In genomic region chr17:57151798-57152197, GRCh38 we compare ENCODE assay signal across 26 cellular contexts.
DNase-seq lines count a peak whose midpoint lies in the region; ATAC-seq, FAIRE-seq and TF ChIP-seq lines count a peak whose summit lies in the region.
"Had no signal": no experiment of that assay in that cellular context is flagged by ENCODE, and none has a peak within 500 bp of the region (broad histone marks: within the 10 kb centered on the region; RNA-seq: fewer than 3 reads in every experiment).

No MANE protein-coding gene starts in this region.

- peaks cover 3 to 74% of the 10 kb centered on the region in 2 experiments; a peak in 3 of 5 replicates for H3K27me3 ChIP-seq in HepG2 (ENCODE audit: control insufficient read depth in 1 of 2, insufficient read depth in 2 of 2, low read length in 2 of 2)
- H3K27me3 ChIP-seq in right lobe of liver = no peaks in the 10 kb centered on the region
- H3K27me3 ChIP-seq in H1 (replicated peaks in 1 of 4; ENCODE audit: control insufficient read depth in 3 of 4, extremely low read depth in 1 of 4, insufficient read depth in 3 of 4, low read length in 3 of 4) = no peaks in the 10 kb centered on the region
- H3K27me3 ChIP-seq in BE2C = no peaks in the 10 kb centered on the region
- H3K27me3 ChIP-seq: BLaER1 had no signal

- no peak overlapping the region for H3K56ac ChIP-seq in H1 (replicated peaks; ENCODE audit: insufficient read length, low read depth, low read length)

- FAIRE-seq in HepG2 (lab: Jason Lieb, UNC) (no peak), H1 (lab: Jason Lieb, UNC) (no peak)
- FAIRE-seq: A549, G401.6, GM12891, GM19239 had no signal

- H3K4me3 ChIP-seq in HepG2 (replicated peaks in 1 of 3; ENCODE audit: insufficient read depth in 1 of 3, low read depth in 2 of 3, low read length in 3 of 3) (no peak overlapping the region), right lobe of liver (no peak overlapping the region), HEK293 (ENCODE audit: low read depth, low read length) (no peak overlapping the region), H1 (ENCODE audit: extremely low read depth in 1 of 4, insufficient read depth in 2 of 4, low read depth in 3 of 4, low read length in 4 of 4) (no peak overlapping the region), BE2C (ENCODE audit: low read depth, low read length) (no peak overlapping the region)
- H3K4me3 ChIP-seq: A549, BLaER1 had no signal

- H3K9ac ChIP-seq in HepG2 (ENCODE audit: insufficient read depth, low read depth, low read length) = no peak overlapping the region
- H3K9ac ChIP-seq in H1 (replicated peaks in 1 of 4; ENCODE audit: extremely low read depth in 1 of 4, low read depth in 3 of 4, low read length in 3 of 4) = no peak overlapping the region
- H3K9ac ChIP-seq: BLaER1 had no signal

- TF ChIP-seq CTCF in HepG2 (CRISPR knock-in tag; IDR thresholded peaks at IDR 0.05) (no peak), right lobe of liver (IDR thresholded peaks at IDR 0.05) (no peak), HEK293 (tag by site-specific recombination; IDR thresholded peaks at IDR 0.05) (no peak), H1 (IDR thresholded peaks at IDR 0.05; ENCODE audit: control extremely low read depth in 1 of 3, insufficient read depth in 1 of 3, low read depth in 1 of 3, low read length in 3 of 3) (no peak), type B pancreatic cell (conservative IDR thresholded peaks at IDR 0.05) (no peak), BE2C (IDR thresholded peaks at IDR 0.05; ENCODE audit: low read depth, low read length) (no peak)

- no TSS peak for BruUV-seq in HepG2 (replicated peaks; lab: Mats Ljungman, UMichigan)

- H3K79me2 ChIP-seq in HepG2 (ENCODE audit: insufficient read depth, low read length) (no peaks in the 10 kb centered on the region), H1 (ENCODE audit: control insufficient read depth in 1 of 2, insufficient read depth in 2 of 2, low read length in 2 of 2) (no peaks in the 10 kb centered on the region)

- no peak overlapping the region for H2AK5ac ChIP-seq in H1 (ENCODE audit: low read depth, low read length)

- H3K18ac ChIP-seq in H1 (ENCODE audit: extremely low read depth, low read length) = no peak overlapping the region

- H2BK5ac ChIP-seq in H1 (ENCODE audit: low read depth, low read length) = no peak overlapping the region

- H2AFZ ChIP-seq in HepG2 (ENCODE audit: low read length) = no peak overlapping the region
- no peak overlapping the region for H2AFZ ChIP-seq in H1 (ENCODE audit: low read length)

- no peak overlapping the region for H3K4ac ChIP-seq in H1 (replicated peaks; ENCODE audit: insufficient read length, low read depth, low read length)

- TF ChIP-seq RAD21 in HepG2 (CRISPR knock-in tag; IDR thresholded peaks at IDR 0.05) = no peak
- no peak for TF ChIP-seq RAD21 in H1 (IDR thresholded peaks at IDR 0.05 in 1 of 2, conservative IDR thresholded peaks at IDR 0.05 in 1 of 2; ENCODE audit: low read depth in 2 of 2, low read length in 2 of 2)

- H4K20me1 ChIP-seq in HepG2 (ENCODE audit: insufficient read depth, low read length) (no peaks in the 10 kb centered on the region), H1 (replicated peaks in 1 of 2; ENCODE audit: control insufficient read depth in 1 of 2, insufficient read depth in 2 of 2, low read length in 2 of 2) (no peaks in the 10 kb centered on the region)
- H4K20me1 ChIP-seq: BLaER1 had no signal

- no peak for ATAC-seq in HepG2
- ATAC-seq in right lobe of liver = no peak
- no peak for ATAC-seq in HG03280 (IDR thresholded peaks at IDR 0.05; ENCODE audit: unreplicated experiment)
- ATAC-seq: A549 had no signal

- intact Hi-C loops in HepG2 (cut with micrococcal nuclease; ENCODE audit: unreplicated experiment) = no loop called here
- intact Hi-C loops in right lobe of liver (cut with DNase I) = no loop called here

- TF ChIP-seq POLR2A in HepG2 (IDR thresholded peaks at IDR 0.05; ENCODE audit: insufficient read depth in 1 of 2, low read depth in 2 of 2, low read length in 2 of 2) (no peak), right lobe of liver (IDR thresholded peaks at IDR 0.05) (no peak), H1 (IDR thresholded peaks at IDR 0.05; ENCODE audit: control extremely low read depth in 1 of 2, low read depth in 2 of 2, low read length in 2 of 2) (no peak)

- H2BK20ac ChIP-seq in H1 (ENCODE audit: low read length) = no peak overlapping the region

- H4K5ac ChIP-seq in H1 (ENCODE audit: insufficient read length, low read depth, low read length) = no peak overlapping the region

- H3K23me2 ChIP-seq in H1 (ENCODE audit: low read depth, low read length) = no peaks in the 10 kb centered on the region

- in situ Hi-C loops in HepG2 (cut with HindIII; ENCODE audit: extremely low pct_ligation_motif_present, low pct_unique_long_range_greater_than_20kb) = no loop called here

- no peaks in the 10 kb centered on the region for H3K4me1 Mint-ChIP-seq in type B pancreatic cell (ENCODE audit: unreplicated experiment)
- H3K4me1 Mint-ChIP-seq: B cell; CD4-positive, alpha-beta memory T cell; CD4-positive, CD25-positive, alpha-beta regulatory T cell; CD8-positive, alpha-beta memory T cell had no signal

- TF ChIP-seq EP300 in HepG2 (IDR thresholded peaks at IDR 0.05; ENCODE audit: low read depth in 2 of 2, low read length in 2 of 2) = no peak
- no peak for TF ChIP-seq EP300 in HepG2 (CRISPR knock-in tag; IDR thresholded peaks at IDR 0.05; ENCODE audit: borderline replicate concordance)
- TF ChIP-seq EP300 in H1 (IDR thresholded peaks at IDR 0.05; ENCODE audit: borderline replicate concordance in 1 of 2, low read depth in 2 of 2, low read length in 2 of 2) = no peak

- no peak overlapping the region for H4K8ac ChIP-seq in H1 (ENCODE audit: extremely low read depth, insufficient read depth, low read length)

- H3K14ac ChIP-seq in H1 (ENCODE audit: insufficient read length) = no peak overlapping the region

- CTCF ChIA-PET in HepG2 (lab: Yijun Ruan, JAX; ENCODE audit: low intra/inter-chr PET ratio, low total read pairs) = no interaction called here
- CTCF ChIA-PET in HEK293 (lab: Yijun Ruan, JAX) = no interaction called here
- CTCF ChIA-PET in H1 (lab: Charles Lee; ENCODE audit: partially characterized antibody) = no interaction called here

- no peak overlapping the region for H3K23ac ChIP-seq in H1 (ENCODE audit: insufficient read length)

- H3K4me2 ChIP-seq in HepG2 (ENCODE audit: low read depth, low read length) = no peak overlapping the region
- no peak overlapping the region for H3K4me2 ChIP-seq in H1 (ENCODE audit: insufficient read depth in 1 of 2, low read depth in 2 of 2, low read length in 2 of 2)
- H3K4me2 ChIP-seq: A549, BLaER1 had no signal

- POLR2A ChIA-PET in HepG2 (lab: Yijun Ruan, JAX) = no interaction called here
- POLR2A ChIA-PET in HEK293 (lab: Yijun Ruan, JAX) = no interaction called here
- POLR2A ChIA-PET in H1 (lab: Charles Lee; ENCODE audit: partially characterized antibody) = no interaction called here

- H2BK15ac ChIP-seq in H1 (ENCODE audit: low read length) = no peak overlapping the region

- no peak overlapping the region for H3K27ac Mint-ChIP-seq in type B pancreatic cell
- H3K27ac Mint-ChIP-seq: B cell, CD14-positive monocyte had no signal

- no peak overlapping the region for H4K91ac ChIP-seq in H1 (replicated peaks; ENCODE audit: insufficient read length, low read length)

- WGBS in HepG2 (ENCODE audit: low lambda C conversion rate) = 40% methylated on average over 10 of the region's 10 CpGs
- WGBS in right lobe of liver (ENCODE audit: insufficient coverage, low coverage, low lambda C conversion rate, missing lambda C conversion rate) = 75% methylated on average over 5 of the region's 10 CpGs
- WGBS in H1 (ENCODE audit: extremely low coverage in 1 of 2, insufficient coverage in 1 of 2, insufficient read length in 1 of 2, insufficient replicate concordance in 2 of 2, low coverage in 1 of 2, low lambda C conversion rate in 2 of 2, missing lambda C conversion rate in 1 of 2), 2 experiments = 89% methylated on average over 10 of the region's 10 CpGs; no CpG with 5 or more reads in 1 of the 2 experiments

- H3K9me3 ChIP-seq in HepG2 (ENCODE audit: low read length) (no peaks in the 10 kb centered on the region), right lobe of liver (no peaks in the 10 kb centered on the region), HEK293 (ENCODE audit: control insufficient read depth, insufficient read depth, low read depth, low read length) (no peaks in the 10 kb centered on the region), H1 (ENCODE audit: insufficient read depth in 2 of 2, low read depth in 1 of 2, low read length in 1 of 2) (peaks cover 0 to 4% of the 10 kb centered on the region in 2 experiments; a peak in 1 of 4 replicates), BE2C (peaks cover 16% of the 10 kb centered on the region; the same call in 1 of the 2 replicates)

- H3K27ac ChIP-seq in HepG2 (ENCODE audit: extremely low read length, insufficient read depth, low read length) (no peak overlapping the region), right lobe of liver (no peak overlapping the region), HEK293 (ENCODE audit: extremely low read depth, low read depth, low read length) (no peak overlapping the region), H1 (ENCODE audit: low read depth, low read length) (no peak overlapping the region)
- H3K27ac ChIP-seq: 22Rv1, A549, BLaER1 had no signal

- DNase-seq in HepG2 (ENCODE audit: low spot score) = no peak
- DNase-seq in right lobe of liver = no peak
- no peak for DNase-seq in H1 (ENCODE audit: low read depth in 1 of 2, low spot score in 2 of 2)
- DNase-seq in type B pancreatic cell (ENCODE audit: extremely low spot score, unreplicated experiment) = no peak
- DNase-seq in BE2C = no peak
- DNase-seq: AML-193; C1 segment of cervical spinal cord; CD4-positive, alpha-beta memory T cell; CD4-positive, CD25-positive, alpha-beta regulatory T cell; CD8-positive, alpha-beta memory T cell; COR-L47; DMS 273 treated with DMSO at 0.1 percent for 48 hours; DMS153; DMS53; DMS79; GF-D8 had no signal

- no peak overlapping the region for H3K4me3 Mint-ChIP-seq in type B pancreatic cell
- H3K4me3 Mint-ChIP-seq: B cell; CD14-positive monocyte; CD4-positive, CD25-positive, alpha-beta regulatory T cell; CD8-positive, alpha-beta memory T cell had no signal

- H3K9me3 Mint-ChIP-seq in type B pancreatic cell = peaks cover 7% of the 10 kb centered on the region
- H3K9me3 Mint-ChIP-seq: CD4-positive, CD25-positive, alpha-beta regulatory T cell had no signal

- H3K27me3 Mint-ChIP-seq in type B pancreatic cell = peaks cover 17% of the 10 kb centered on the region

- H3K4me1 ChIP-seq in HepG2 (ENCODE audit: insufficient read depth, low read length) (no peaks in the 10 kb centered on the region), right lobe of liver (no peaks in the 10 kb centered on the region), HEK293 (ENCODE audit: control insufficient read depth, insufficient read depth, low read length) (no peaks in the 10 kb centered on the region), H1 (replicated peaks in 1 of 4; ENCODE audit: control insufficient read depth in 3 of 4, insufficient read depth in 4 of 4, low read length in 3 of 4) (no peaks in the 10 kb centered on the region), BE2C (no peaks in the 10 kb centered on the region)
- H3K4me1 ChIP-seq: A549 had no signal

- no peak overlapping the region for H2BK120ac ChIP-seq in H1 (replicated peaks; ENCODE audit: low read depth, low read length)

- H3K36me3 Mint-ChIP-seq in type B pancreatic cell = peaks cover 4% of the 10 kb centered on the region
- H3K36me3 Mint-ChIP-seq: CD14-positive monocyte; CD4-positive, alpha-beta memory T cell; CD4-positive, CD25-positive, alpha-beta regulatory T cell; CD8-positive, alpha-beta memory T cell had no signal

- H3K79me1 ChIP-seq in H1 (ENCODE audit: low read depth, low read length) = no peaks in the 10 kb centered on the region

- H3K36me3 ChIP-seq in HepG2 (replicated peaks in 1 of 2; ENCODE audit: control insufficient read depth in 1 of 2, insufficient read depth in 2 of 2, low read length in 2 of 2) = no peaks in the 10 kb centered on the region
- no peaks in the 10 kb centered on the region for H3K36me3 ChIP-seq in right lobe of liver
- H3K36me3 ChIP-seq in HEK293 (ENCODE audit: control insufficient read depth in 2 of 2, insufficient read depth in 1 of 2, low read length in 2 of 2) = no peaks in the 10 kb centered on the region
- H3K36me3 ChIP-seq in H1 (ENCODE audit: control insufficient read depth in 2 of 4, insufficient read depth in 4 of 4, low read length in 3 of 4) = no peaks in the 10 kb centered on the region
- H3K36me3 ChIP-seq in BE2C = no peaks in the 10 kb centered on the region
- H3K36me3 ChIP-seq: BLaER1 had no signal

- H2BK12ac ChIP-seq in H1 (ENCODE audit: low read depth, low read length) = no peak overlapping the region

Comparison
In these comparisons a context has a peak if more than half of its experiments do, and no peak if none do; other contexts are left out.
1. Of the 63 proteins assayed by ChIP-seq in both HepG2 and HEK293: peak only in HepG2: none; only in HEK293: ZNF274; in both: none; in neither: 62.